In the genomic region with DNA sequence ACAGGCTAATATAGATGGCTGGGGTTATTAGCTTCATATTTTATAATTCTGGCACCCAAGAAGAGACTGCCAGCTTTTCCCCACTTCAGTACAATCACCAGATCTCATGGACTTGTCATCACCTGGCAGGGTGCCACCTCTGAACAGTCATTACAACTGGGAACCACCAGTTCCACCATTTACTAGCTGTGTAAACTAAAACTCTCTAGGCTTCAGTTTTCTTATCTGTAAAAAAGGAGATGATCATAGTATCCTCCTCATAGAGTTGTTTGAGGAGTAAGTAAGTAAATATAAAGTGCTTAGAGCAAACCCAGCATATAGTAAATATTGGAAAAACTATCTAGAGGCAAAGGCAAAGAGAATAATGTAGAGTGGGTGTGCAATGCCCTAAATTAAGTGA, we compare ENCODE assay signal across 12 cellular contexts. TPM values are rescaled to one million over a fixed set of nuclear protein-coding genes. Genes with fewer than 3 reads are reported as not detected.
DNase-seq lines count a peak whose midpoint lies in the region; ATAC-seq, FAIRE-seq and TF ChIP-seq lines count a peak whose summit lies in the region.
"Had no signal": no experiment of that assay in that cellular context is flagged by ENCODE, and none has a peak within 500 bp of the region (broad histone marks: within the 10 kb centered on the region; RNA-seq: fewer than 3 reads in every experiment).

No MANE protein-coding gene starts in this region.

- no peaks in the 10 kb centered on the region for H3K36me3 ChIP-seq in K562 (ENCODE audit: control insufficient read depth, insufficient read depth, low read length)
- H3K36me3 ChIP-seq: HAP-1 had no signal

- H4K20me1 ChIP-seq in K562 (replicated peaks; ENCODE audit: control insufficient read depth, insufficient read depth, low read length): no peaks in the 10 kb centered on the region

- no peaks in the 10 kb centered on the region for H3K9me1 ChIP-seq in K562 (ENCODE audit: control insufficient read depth, insufficient read depth, low read length)

- in situ Hi-C loops in K562 (cut with MboI): no loop called here

- peak; percentile 14 for DNase-seq in AG20443 (ENCODE audit: low spot score)
- DNase-seq in HPDE6-E6E7 (ENCODE audit: extremely low spot score): peak; percentile 22
- DNase-seq in K562 (ENCODE audit: extremely low read depth in 1 of 4, low spot score in 3 of 4): peak in 1 of 4 experiments; percentile 26
- DNase-seq in left lobe of liver (ENCODE audit: low spot score): no peak
- no peak for DNase-seq in SKM-1 treated with dmso at 0.1 percent for 144 hours (lab: John Stamatoyannopoulos, UW; ENCODE audit: unreplicated experiment)
- DNase-seq in activated CD8-positive, alpha-beta memory T cell treated with anti-CD3 and anti-CD28 coated beads for 24 hours: no peak
- no peak for DNase-seq in HEK293T (ENCODE audit: extremely low spot score)
- DNase-seq: DND-41, NCI-H2107, T-cell had no signal

- intact Hi-C loops in K562 (cut with micrococcal nuclease): no loop called here

- BruUV-seq in K562 (replicated peaks; lab: Mats Ljungman, UMichigan): no TSS peak

- no peak overlapping the region for H3K4me2 ChIP-seq in K562 (ENCODE audit: insufficient read depth, low read length)

- TF ChIP-seq RAD21 in K562 (CRISPR knock-in tag; conservative IDR thresholded peaks at IDR 0.05 in 1 of 2, IDR thresholded peaks at IDR 0.05 in 1 of 2): no peak

- no peaks in the 10 kb centered on the region; the same call in 1 of the 2 replicates for H3K9me3 ChIP-seq in K562 (replicated peaks; ENCODE audit: control insufficient read depth, insufficient read depth, low read depth, low read length)
- H3K9me3 ChIP-seq: HAP-1 had no signal

- no peak overlapping the region for H3K4me3 ChIP-seq in K562
- H3K4me3 ChIP-seq: HAP-1 had no signal

- FAIRE-seq in K562 (lab: Jason Lieb, UNC): no peak

- TF ChIP-seq POLR2A in K562 (conservative IDR thresholded peaks at IDR 0.05): no peak

- no peak for TF ChIP-seq EP300 in K562 (IDR thresholded peaks at IDR 0.05; ENCODE audit: low read length)

- no peaks in the 10 kb centered on the region for H3K27me3 ChIP-seq in K562 (ENCODE audit: control insufficient read depth in 2 of 2, insufficient read depth in 2 of 2, low read length in 2 of 2)

- no peak overlapping the region for H3K9ac ChIP-seq in K562 (ENCODE audit: insufficient read depth in 1 of 2, low read depth in 2 of 2, low read length in 2 of 2)

- H3K4me1 ChIP-seq in K562 (replicated peaks in 1 of 2; ENCODE audit: control insufficient read depth in 2 of 2, insufficient read depth in 2 of 2, low read length in 2 of 2): no peaks in the 10 kb centered on the region
- H3K4me1 ChIP-seq: HAP-1 had no signal

- no peaks in the 10 kb centered on the region for H3K79me2 ChIP-seq in K562 (ENCODE audit: control insufficient read depth, insufficient read depth, low read length)

- POLR2A ChIA-PET in K562 (lab: Yijun Ruan, JAX) (no interaction called here), HEK293T (lab: Yijun Ruan, JAX) (no interaction called here)

- no peak overlapping the region for H3K27ac ChIP-seq in K562 (ENCODE audit: extremely low read depth, low read depth, low read length)

- CTCF ChIA-PET in K562 (lab: Yijun Ruan, JAX; ENCODE audit: low intra/inter-chr PET ratio): no interaction called here
- CTCF ChIA-PET in HEK293T (lab: Yijun Ruan, JAX): interaction anchor here (0.6 kb wide), 2 partner anchors 397 to 558 kb away, joined by 3 read pairs; no protein-coding TSS in a partner anchor

- ATAC-seq in K562 (no peak), left lobe of liver (peak; percentile 24), GM19328 (IDR thresholded peaks at IDR 0.05; ENCODE audit: unreplicated experiment) (no peak)
- ATAC-seq: T-cell had no signal

- no peak for TF ChIP-seq CTCF in K562 (IDR thresholded peaks at IDR 0.05 in 2 of 3, conservative IDR thresholded peaks at IDR 0.05 in 1 of 3; ENCODE audit: insufficient read depth in 2 of 3, low read depth in 1 of 3, low read length in 3 of 3)

- no peak overlapping the region for H2AFZ ChIP-seq in K562 (ENCODE audit: low read depth, low read length)

TF ChIP-seq in K562, 482 proteins besides CTCF, POLR2A, EP300 and RAD21 (continues in another document):
- TF ChIP-seq, protein P1, sequence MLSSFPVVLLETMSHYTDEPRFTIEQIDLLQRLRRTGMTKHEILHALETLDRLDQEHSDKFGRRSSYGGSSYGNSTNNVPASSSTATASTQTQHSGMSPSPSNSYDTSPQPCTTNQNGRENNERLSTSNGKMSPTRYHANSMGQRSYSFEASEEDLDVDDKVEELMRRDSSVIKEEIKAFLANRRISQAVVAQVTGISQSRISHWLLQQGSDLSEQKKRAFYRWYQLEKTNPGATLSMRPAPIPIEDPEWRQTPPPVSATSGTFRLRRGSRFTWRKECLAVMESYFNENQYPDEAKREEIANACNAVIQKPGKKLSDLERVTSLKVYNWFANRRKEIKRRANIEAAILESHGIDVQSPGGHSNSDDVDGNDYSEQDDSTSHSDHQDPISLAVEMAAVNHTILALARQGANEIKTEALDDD (IDR thresholded peaks at IDR 0.05): peak; percentile 61
- TF ChIP-seq FOSL1 (tag; conservative IDR thresholded peaks at IDR 0.05): 0 out of 2 replicates have a peak, but pooled peaks have one; percentile 20

TF ChIP-seq in HEK293T, 16 proteins besides CTCF, POLR2A, EP300 and RAD21:
- TF ChIP-seq TARDBP (IDR thresholded peaks at IDR 0.05) (no peak), CTBP1 (IDR thresholded peaks at IDR 0.05; ENCODE audit: borderline replicate concordance) (no peak), SP1 (IDR thresholded peaks at IDR 0.05) (no peak), L3MBTL2 (conservative IDR thresholded peaks at IDR 0.05) (no peak), HDGF (IDR thresholded peaks at IDR 0.05; ENCODE audit: borderline replicate concordance) (no peak), LEF1 (IDR thresholded peaks at IDR 0.05; ENCODE audit: borderline replicate concordance) (no peak), FOXM1 (IDR thresholded peaks at IDR 0.05; ENCODE audit: borderline replicate concordance) (no peak), NFRKB (IDR thresholded peaks at IDR 0.05) (no peak)

RNA-seq across cellular contexts. Expression of gene CPNE8, which starts 19.3 kb away (rescaled TPM):
- total RNA-seq in K562 (2011; cell fraction: chromatin; rRNA removed; ENCODE audit: low replicate concordance): 2.3 and 10.3 TPM in 2 replicates
- 1.8 and 2.6 TPM in 2 replicates for total RNA-seq in K562 (2011; cell fraction: nucleolus; rRNA removed)
- 3.0 and 4.3 TPM in 2 replicates for total RNA-seq in K562 (2011; cell fraction: nucleoplasm; rRNA removed)
- total RNA-seq in K562 (2014; rRNA removed): 3.8 TPM in 2 replicates
- total RNA-seq in K562 (2014; rRNA removed; fragmentation: Illumina TruSeq; extraction: Trizol): 4.7 and 5.3 TPM in 2 replicates
- total RNA-seq in K562 (2015; rRNA removed; fragmentation: Illumina TruSeq; extraction: Trizol): 5.5 and 5.9 TPM in 2 replicates
- total RNA-seq in K562 (2021): 3.4 and 3.5 TPM in 2 replicates
- 3.2 and 5.6 TPM in 2 replicates for polyA plus RNA-seq in K562 (2011; rRNA removed)
- 0.91 and 1.6 TPM in 2 replicates for polyA plus RNA-seq in K562 (2011; cell fraction: cytosol; rRNA removed)
- polyA plus RNA-seq in K562 (2011; cell fraction: nucleus; rRNA removed): 3.7 and 6.4 TPM in 2 replicates
- 2.1 and 3.3 TPM in 2 replicates for polyA plus RNA-seq in K562 (2012)
- polyA plus RNA-seq in K562 (2014; fragmentation: Illumina TruSeq; extraction: Trizol): 2.8 and 3.5 TPM in 2 replicates
- 1 to 10 TPM; 4.2 to 7.0 TPM for polyA plus RNA-seq in K562 (2014; fragmentation: Nextera tagmentation; extraction: Ambion mirVana)
- polyA plus RNA-seq in K562 (2014; rRNA removed): 2.4 and 2.5 TPM in 2 replicates
- 9.1 and 9.6 TPM in 2 replicates for polyA minus RNA-seq in K562 (2011; rRNA and poly(A)+ RNA removed)
- polyA minus RNA-seq in K562 (2011; cell fraction: cytosol; rRNA and poly(A)+ RNA removed): 3.2 TPM in 2 replicates
- polyA minus RNA-seq in K562 (2011; cell fraction: nucleus; rRNA and poly(A)+ RNA removed): 8.2 and 13.3 TPM in 2 replicates
- total RNA-seq in left lobe of liver: 9.2 TPM

Comparison
In these comparisons a context has a peak if more than half of its experiments do, and no peak if none do; other contexts are left out.
1. DNase-seq: peak in AG20443 (single experiment) and HPDE6-E6E7 (single experiment); none in left lobe of liver (single experiment), SKM-1 treated with dmso at 0.1 percent for 144 hours (single experiment), activated CD8-positive, alpha-beta memory T cell treated with anti-CD3 and anti-CD28 coated beads for 24 hours (single experiment) and HEK293T (single experiment).